In the genomic region with DNA sequence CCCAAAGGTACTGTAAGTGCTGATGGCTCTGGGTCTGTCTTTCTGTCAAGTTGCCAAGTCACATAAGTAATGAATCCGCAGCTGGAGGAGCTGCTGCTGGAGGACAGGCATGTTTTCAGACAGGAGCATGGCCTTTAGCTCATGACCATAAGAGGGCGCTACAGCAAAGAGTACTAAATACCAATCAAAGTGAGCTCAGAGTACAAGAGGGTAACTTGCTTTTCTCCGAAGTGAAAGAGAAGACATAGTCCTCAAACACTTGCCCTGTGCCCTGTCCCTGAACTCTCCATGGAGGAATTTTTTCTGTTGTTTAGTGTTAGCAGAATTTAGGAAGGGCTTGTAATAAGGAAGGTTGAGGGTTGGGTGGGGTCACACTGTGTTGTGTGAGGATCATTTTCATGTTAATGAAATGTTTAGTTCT, we compare ENCODE assay signal across 8 cellular contexts. TPM values are rescaled to one million over a fixed set of nuclear protein-coding genes. Genes with fewer than 3 reads are reported as not detected.
DNase-seq lines count a peak whose midpoint lies in the region; FAIRE-seq and TF ChIP-seq lines count a peak whose summit lies in the region.

No MANE protein-coding gene starts in this region.

- TF ChIP-seq CTCF in H1 (IDR thresholded peaks at IDR 0.05; ENCODE audit: control extremely low read depth in 1 of 3, insufficient read depth in 1 of 3, low read depth in 1 of 3, low read length in 3 of 3) (peak; percentile 46 to 81 (median 64)), tibial nerve (IDR thresholded peaks at IDR 0.05) (peak in 4 of 5 experiments; percentile 28 to 52 (median 46))

- POLR2A ChIA-PET in H1 (lab: Charles Lee; ENCODE audit: partially characterized antibody), result interaction anchor here (1.3 kb wide), 1 partner anchor 11 kb away, joined by 4 read pairs; no protein-coding TSS in a partner anchor

- H3K79me1 ChIP-seq in H1 (ENCODE audit: low read depth, low read length), result no peaks in the 10 kb centered on the region

- CTCF ChIA-PET in H1 (lab: Charles Lee; ENCODE audit: partially characterized antibody), result interaction anchor here (0.8 to 9.5 kb wide), 43 partner anchors 9 to 573 kb away, joined by 3 to 179 read pairs (median 5); a partner anchor contains a TSS

- peak; percentile 60 to 72 for TF ChIP-seq RAD21 in H1 (IDR thresholded peaks at IDR 0.05 in 1 of 2, conservative IDR thresholded peaks at IDR 0.05 in 1 of 2; ENCODE audit: low read depth in 2 of 2, low read length in 2 of 2)

- no peak overlapping the region for H2BK15ac ChIP-seq in H1 (ENCODE audit: low read length)

- no peak overlapping the region for H3K14ac ChIP-seq in H1 (ENCODE audit: insufficient read length)

- peak overlapping the region; percentile 50 for H3K4me2 ChIP-seq in Karpas-422 (ENCODE audit: low read depth, low read length, poor library complexity, severe bottlenecking)
- no peak overlapping the region for H3K4me2 ChIP-seq in H1 (ENCODE audit: insufficient read depth in 1 of 2, low read depth in 2 of 2, low read length in 2 of 2)

- H3K23me2 ChIP-seq in H1 (ENCODE audit: low read depth, low read length), result no peaks in the 10 kb centered on the region

- no peak overlapping the region for H3K18ac ChIP-seq in H1 (ENCODE audit: extremely low read depth, low read length)

- no peaks in the 10 kb centered on the region for H4K20me1 ChIP-seq in Karpas-422 (ENCODE audit: insufficient read depth, low read depth, low read length)
- H4K20me1 ChIP-seq in H1 (replicated peaks in 1 of 2; ENCODE audit: control insufficient read depth in 1 of 2, insufficient read depth in 2 of 2, low read length in 2 of 2), result peaks cover 2 to 4% of the 10 kb centered on the region in 2 experiments

- TF ChIP-seq POLR2A in H1 (IDR thresholded peaks at IDR 0.05; ENCODE audit: control extremely low read depth in 1 of 2, low read depth in 2 of 2, low read length in 2 of 2), result no peak
- TF ChIP-seq POLR2A in tibial nerve (IDR thresholded peaks at IDR 0.05), result no peak

- H2BK12ac ChIP-seq in H1 (ENCODE audit: low read depth, low read length), result no peak overlapping the region

- H3K27ac ChIP-seq in Karpas-422 (ENCODE audit: low read length), result no peak overlapping the region
- no peak overlapping the region for H3K27ac ChIP-seq in H1 (ENCODE audit: low read depth, low read length)
- H3K27ac ChIP-seq in mucosa of rectum (ENCODE audit: low read depth in 2 of 2, low read length in 2 of 2), result peak overlapping the region; percentile 64
- peak overlapping the region; percentile 18 to 93 (median 75) for H3K27ac ChIP-seq in tibial nerve

- no peak overlapping the region for H3K56ac ChIP-seq in H1 (replicated peaks; ENCODE audit: insufficient read length, low read depth, low read length)

- H3K9me3 ChIP-seq in Karpas-422 (ENCODE audit: low read length) (no peaks in the 10 kb centered on the region), H1 (ENCODE audit: insufficient read depth in 2 of 2, low read depth in 1 of 2, low read length in 1 of 2) (no peaks in the 10 kb centered on the region), mucosa of rectum (ENCODE audit: control insufficient read depth in 2 of 2, low read length in 2 of 2) (no peaks in the 10 kb centered on the region), tibial nerve (no peaks in the 10 kb centered on the region)

- peaks cover 21% of the 10 kb centered on the region for H3K4me1 ChIP-seq in Karpas-422 (ENCODE audit: low read length)
- H3K4me1 ChIP-seq in H1 (replicated peaks in 1 of 4; ENCODE audit: control insufficient read depth in 3 of 4, insufficient read depth in 4 of 4, low read length in 3 of 4), result peaks cover 0 to 3% (median 0%) of the 10 kb centered on the region in 4 experiments; a peak in 3 of 7 replicates
- H3K4me1 ChIP-seq in mucosa of rectum (ENCODE audit: control insufficient read depth in 2 of 2, insufficient read depth in 2 of 2, low read length in 2 of 2), result peaks cover 6 to 11% of the 10 kb centered on the region in 2 donors
- H3K4me1 ChIP-seq in tibial nerve, result peaks cover 5 to 64% (median 52%) of the 10 kb centered on the region in 4 donors

- H3K36me3 ChIP-seq in Karpas-422 (ENCODE audit: insufficient read depth, low read length) (no peaks in the 10 kb centered on the region), H1 (ENCODE audit: control insufficient read depth in 2 of 4, insufficient read depth in 4 of 4, low read length in 3 of 4) (peaks cover 18 to 78% (median 56%) of the 10 kb centered on the region in 4 experiments), mucosa of rectum (ENCODE audit: control insufficient read depth in 2 of 2, insufficient read depth in 2 of 2, low read length in 2 of 2) (peaks cover 88 to 96% of the 10 kb centered on the region in 2 donors), tibial nerve (peaks cover 0 to 62% (median 11%) of the 10 kb centered on the region in 3 donors)

- FAIRE-seq in H1 (lab: Jason Lieb, UNC), result peak; percentile 79

- DNase-seq in NCI-H1436 (lab: John Stamatoyannopoulos, UW) (peak; percentile 46), NCI-H1436 treated with DMSO at 0.1 percent for 48 hours (lab: John Stamatoyannopoulos, UW) (no peak), Karpas-422 (peak; percentile 95), T-helper 1 cell (peak in 3 of 5 donors; percentile 9 to 47 (median 39)), H1 (ENCODE audit: low read depth in 1 of 2, low spot score in 2 of 2) (peak in 1 of 2 experiments; percentile 61), tibial nerve (ENCODE audit: low spot score in 2 of 2) (peak in 1 of 2 donors; percentile 53), middle frontal gyrus (ENCODE audit: extremely low spot score, low spot score) (no peak)

- H3K9ac ChIP-seq in Karpas-422 (ENCODE audit: low read length) (peak overlapping the region; percentile 36), H1 (replicated peaks in 1 of 4; ENCODE audit: extremely low read depth in 1 of 4, low read depth in 3 of 4, low read length in 3 of 4) (no peak overlapping the region), mucosa of rectum (ENCODE audit: low read depth in 1 of 2, low read length in 2 of 2) (no peak overlapping the region)

- no peak overlapping the region for H4K91ac ChIP-seq in H1 (replicated peaks; ENCODE audit: insufficient read length, low read length)

- H2BK5ac ChIP-seq in H1 (ENCODE audit: low read depth, low read length), result no peak overlapping the region

- no peak overlapping the region for H4K8ac ChIP-seq in H1 (ENCODE audit: extremely low read depth, insufficient read depth, low read length)

- H2AK5ac ChIP-seq in H1 (ENCODE audit: low read depth, low read length), result no peak overlapping the region

- H2AFZ ChIP-seq in Karpas-422 (ENCODE audit: low read length), result no peak overlapping the region
- no peak overlapping the region for H2AFZ ChIP-seq in H1 (ENCODE audit: low read length)

- H3K79me2 ChIP-seq in Karpas-422 (ENCODE audit: low read length), result no peaks in the 10 kb centered on the region
- no peaks in the 10 kb centered on the region for H3K79me2 ChIP-seq in H1 (ENCODE audit: control insufficient read depth in 1 of 2, insufficient read depth in 2 of 2, low read length in 2 of 2)

- no peak overlapping the region for H2BK120ac ChIP-seq in H1 (replicated peaks; ENCODE audit: low read depth, low read length)

- TF ChIP-seq EP300 in H1 (IDR thresholded peaks at IDR 0.05; ENCODE audit: borderline replicate concordance in 1 of 2, low read depth in 2 of 2, low read length in 2 of 2), result no peak
- no peak for TF ChIP-seq EP300 in tibial nerve (IDR thresholded peaks at IDR 0.05)

- no peak overlapping the region for H3K4ac ChIP-seq in H1 (replicated peaks; ENCODE audit: insufficient read length, low read depth, low read length)

- no peaks in the 10 kb centered on the region for H3K27me3 ChIP-seq in Karpas-422 (ENCODE audit: low read length)
- H3K27me3 ChIP-seq in H1 (replicated peaks in 1 of 4; ENCODE audit: control insufficient read depth in 3 of 4, extremely low read depth in 1 of 4, insufficient read depth in 3 of 4, low read length in 3 of 4), result no peaks in the 10 kb centered on the region
- H3K27me3 ChIP-seq in mucosa of rectum (ENCODE audit: control insufficient read depth in 2 of 2, insufficient read depth in 2 of 2, low read length in 2 of 2), result no peaks in the 10 kb centered on the region
- H3K27me3 ChIP-seq in tibial nerve, result no peaks in the 10 kb centered on the region

- no peak overlapping the region for H3K23ac ChIP-seq in H1 (ENCODE audit: insufficient read length)

- 0 out of 2 replicates have a peak overlapping the region, but pooled peaks have one; percentile 11 for H3K4me3 ChIP-seq in Karpas-422 (ENCODE audit: low read length)
- H3K4me3 ChIP-seq in H1 (ENCODE audit: extremely low read depth in 1 of 4, insufficient read depth in 2 of 4, low read depth in 3 of 4, low read length in 4 of 4), result no peak overlapping the region
- H3K4me3 ChIP-seq in mucosa of rectum (ENCODE audit: low read length in 2 of 2), result no peak overlapping the region
- H3K4me3 ChIP-seq in tibial nerve, result no peak overlapping the region

- 26% methylated on average over 3 of the region's 3 CpGs; no CpG with 5 or more reads in 1 of the 2 experiments for WGBS in H1 (ENCODE audit: extremely low coverage in 1 of 2, insufficient coverage in 1 of 2, insufficient read length in 1 of 2, insufficient replicate concordance in 2 of 2, low coverage in 1 of 2, low lambda C conversion rate in 2 of 2, missing lambda C conversion rate in 1 of 2), 2 experiments
- 30 to 35% methylated on average over 3 of the region's 3 CpGs for WGBS in tibial nerve, 2 donors

- no peaks in the 10 kb centered on the region for H3K9me2 ChIP-seq in Karpas-422 (replicated peaks; ENCODE audit: insufficient read depth, low read length)

- H2BK20ac ChIP-seq in H1 (ENCODE audit: low read length), result no peak overlapping the region

- H4K5ac ChIP-seq in H1 (ENCODE audit: insufficient read length, low read depth, low read length), result no peak overlapping the region

RNA-seq across cellular contexts. Expression of a gene that starts 58.0 kb away (rescaled TPM):
- 133 and 187 TPM in 2 replicates for total RNA-seq in Karpas-422 (2014; rRNA removed; shearing (Covaris generic); ENCODE audit: low replicate concordance)
- total RNA-seq in H1 (2021; fragmentation: NEBNext Ultra II Directional; extraction: Animal tissue kit (Norgen Biotek cat#: 25700)), result 1.6 and 2.9 TPM in 2 replicates
- polyA plus RNA-seq in H1 (2011; rRNA removed), result 1.2 and 1.9 TPM in 2 replicates
- 2.0 TPM for polyA plus RNA-seq in H1 (2011; cell fraction: cytosol; rRNA removed)
- polyA plus RNA-seq in H1 (2011; cell fraction: nucleus; rRNA removed), result 7.0 TPM
- 0.76 to 2.3 TPM (median 2.0 TPM) in 4 replicates for polyA plus RNA-seq in H1 (2012, experiment 1 of 2)
- polyA plus RNA-seq in H1 (2012, experiment 2 of 2), result 0.07 TPM
- polyA plus RNA-seq in H1 (2013, experiment 1 of 2), result 0.47 TPM
- 0.44 TPM for polyA plus RNA-seq in H1 (2013, experiment 2 of 2)
- 0.91 and 1.1 TPM in 2 replicates for polyA minus RNA-seq in H1 (2011; rRNA and poly(A)+ RNA removed)
- 2.2 TPM for polyA minus RNA-seq in H1 (2011; cell fraction: cytosol; rRNA and poly(A)+ RNA removed)
- 6.6 TPM for polyA minus RNA-seq in H1 (2011; cell fraction: nucleus; rRNA and poly(A)+ RNA removed)
- total RNA-seq in tibial nerve, result 10 to 100 TPM in 1 of 4 donors, under 1 TPM in 3; 0.60 to 18.0 (median 0.93) TPM

Comparison
In these comparisons a context has a peak if more than half of its experiments do, and no peak if none do; other contexts are left out.
1. DNase-seq: peak in NCI-H1436 (single experiment), Karpas-422 (single experiment) and T-helper 1 cell (3 of 5); none in NCI-H1436 treated with DMSO at 0.1 percent for 48 hours (single experiment) and middle frontal gyrus (single experiment).
2. H3K27ac ChIP-seq: peak in mucosa of rectum (2 of 2) and tibial nerve (4 of 4); none in Karpas-422 (single experiment) and H1 (single experiment).